Comparison of ENCODE assay signal across 18 cellular contexts in genomic region chrX:53115550-53115874, GRCh38. TPM values are rescaled to one million over a fixed set of nuclear protein-coding genes. Genes with fewer than 3 reads are reported as not detected.
DNase-seq lines count a peak whose midpoint lies in the region; ATAC-seq and TF ChIP-seq lines count a peak whose summit lies in the region.
"Had no signal": no experiment of that assay in that cellular context is flagged by ENCODE, and none has a peak within 500 bp of the region (broad histone marks: within the 10 kb centered on the region; RNA-seq: fewer than 3 reads in every experiment).

No MANE protein-coding gene starts in this region.

- no peak for TF ChIP-seq POLR2A in transverse colon (IDR thresholded peaks at IDR 0.05)

- no peaks in the 10 kb centered on the region for H3K9me3 Mint-ChIP-seq in endothelial cell (ENCODE audit: unreplicated experiment)
- H3K9me3 Mint-ChIP-seq: CD4-positive, CD25-positive, alpha-beta regulatory T cell had no signal

- ATAC-seq in heart right ventricle = peak in 2 of 8 donors; percentile 25 to 61

- H3K9me3 ChIP-seq in heart right ventricle (no peaks in the 10 kb centered on the region), right atrium auricular region (no peaks in the 10 kb centered on the region), osteoblast (ENCODE audit: low read depth, low read length) (no peaks in the 10 kb centered on the region), transverse colon (no peaks in the 10 kb centered on the region)
- H3K9me3 ChIP-seq: upper lobe of left lung had no signal

- WGBS in heart right ventricle, 2 donors = 86 to 95% methylated on average over 2 of the region's 2 CpGs
- 65% methylated on average over 2 of the region's 2 CpGs; no CpG with 5 or more reads in 1 of the 2 donors for WGBS in transverse colon (ENCODE audit: low coverage in 1 of 2), 2 donors

- H3K27me3 ChIP-seq in heart right ventricle (peaks cover 0 to 12% (median 0%) of the 10 kb centered on the region in 7 donors), right atrium auricular region (no peaks in the 10 kb centered on the region), osteoblast (ENCODE audit: insufficient read depth, low read length) (peaks cover 3% of the 10 kb centered on the region), transverse colon (no peaks in the 10 kb centered on the region)
- H3K27me3 ChIP-seq: upper lobe of left lung had no signal

- peaks cover 6% of the 10 kb centered on the region for H3K36me3 Mint-ChIP-seq in endothelial cell (ENCODE audit: low read depth, unreplicated experiment)

- TF ChIP-seq CTCF in heart right ventricle (IDR thresholded peaks at IDR 0.05) (no peak), right atrium auricular region (IDR thresholded peaks at IDR 0.05) (no peak), endothelial cell (IDR thresholded peaks at IDR 0.05; ENCODE audit: unreplicated experiment) (no peak), osteoblast (IDR thresholded peaks at IDR 0.05; ENCODE audit: extremely low read depth, low read depth, low read length) (no peak), transverse colon (IDR thresholded peaks at IDR 0.05) (no peak)

- peak overlapping the region; percentile 64 for H2AFZ ChIP-seq in osteoblast (ENCODE audit: low read length)

- H3K4me3 Mint-ChIP-seq in endothelial cell (ENCODE audit: unreplicated experiment) = peak overlapping the region; percentile 66
- H3K4me3 Mint-ChIP-seq: CD4-positive, CD25-positive, alpha-beta regulatory T cell had no signal

- no peak for DNase-seq in heart right ventricle
- no peak for DNase-seq in right atrium auricular region (ENCODE audit: low spot score)
- DNase-seq in endothelial cell (ENCODE audit: low spot score) = no peak
- DNase-seq in osteoblast (ENCODE audit: insufficient read length, low spot score, missing footprints) = no peak
- DNase-seq in transverse colon = peak; percentile 12
- no peak for DNase-seq in effector CD4-positive, alpha-beta T cell
- no peak for DNase-seq in NCI-H2081 treated with DMSO at 0.1 percent for 48 hours (lab: John Stamatoyannopoulos, UW)
- no peak for DNase-seq in iPS-NIHi11 (ENCODE audit: low spot score)
- DNase-seq: activated naive CD4-positive, alpha-beta T cell; CD4-positive, CD25-positive, alpha-beta regulatory T cell; DMS53; foreskin melanocyte; left ventricle myocardium superior; NCI-H1436; NCI-H748 treated with DMSO at 0.1 percent for 48 hours; posterior cingulate gyrus; SW 1271 had no signal

- in situ Hi-C loops in transverse colon (cut with MboI; ENCODE audit: low pct_ligation_motif_present in 1 of 4, low pct_unique_long_range_greater_than_20kb in 1 of 4, low sequenced_read_pairs in 3 of 4) = no loop called here

- peaks cover 0 to 8% (median 0%) of the 10 kb centered on the region in 9 donors for H3K4me1 ChIP-seq in heart right ventricle
- H3K4me1 ChIP-seq in right atrium auricular region = no peaks in the 10 kb centered on the region
- peaks cover 7% of the 10 kb centered on the region for H3K4me1 ChIP-seq in osteoblast (ENCODE audit: insufficient read depth, low read length)
- H3K4me1 ChIP-seq in transverse colon = peaks cover 0 to 11% (median 7%) of the 10 kb centered on the region in 4 donors
- H3K4me1 ChIP-seq: upper lobe of left lung had no signal

- peak overlapping the region; percentile 77 for H3K4me2 ChIP-seq in osteoblast (ENCODE audit: insufficient read depth, low read length)

- peaks cover 7% of the 10 kb centered on the region for H3K4me1 Mint-ChIP-seq in endothelial cell (ENCODE audit: unreplicated experiment)

- H3K27ac Mint-ChIP-seq in endothelial cell (ENCODE audit: unreplicated experiment) = no peak overlapping the region
- H3K27ac Mint-ChIP-seq: CD4-positive, CD25-positive, alpha-beta regulatory T cell had no signal

- no peaks in the 10 kb centered on the region for H3K27me3 Mint-ChIP-seq in endothelial cell (ENCODE audit: unreplicated experiment)
- H3K27me3 Mint-ChIP-seq: CD4-positive, CD25-positive, alpha-beta regulatory T cell had no signal

- no peak for TF ChIP-seq EP300 in transverse colon (IDR thresholded peaks at IDR 0.05; ENCODE audit: low read depth)

- H3K36me3 ChIP-seq in heart right ventricle = peaks cover 0 to 5% (median 0%) of the 10 kb centered on the region in 9 donors
- H3K36me3 ChIP-seq in right atrium auricular region = no peaks in the 10 kb centered on the region
- H3K36me3 ChIP-seq in osteoblast (ENCODE audit: insufficient read depth, low read length) = no peaks in the 10 kb centered on the region
- no peaks in the 10 kb centered on the region for H3K36me3 ChIP-seq in transverse colon

- no peaks in the 10 kb centered on the region for H4K20me1 ChIP-seq in osteoblast (ENCODE audit: insufficient read depth, low read length)

- H3K4me3 ChIP-seq in heart right ventricle (no peak overlapping the region), right atrium auricular region (no peak overlapping the region), osteoblast (ENCODE audit: insufficient read depth, low read length) (peak overlapping the region; percentile 54), transverse colon (no peak overlapping the region)
- H3K4me3 ChIP-seq: upper lobe of left lung had no signal

- H3K27ac ChIP-seq in heart right ventricle (peak overlapping the region in 6 of 10 donors; percentile 42 to 62 (median 51)), right atrium auricular region (no peak overlapping the region), osteoblast (ENCODE audit: low read depth, low read length) (peak overlapping the region; percentile 87), transverse colon (peak overlapping the region; percentile 55 to 76 (median 64))
- H3K27ac ChIP-seq: upper lobe of left lung had no signal

- H3K79me2 ChIP-seq in osteoblast (ENCODE audit: insufficient read depth, low read length) = peaks cover 10% of the 10 kb centered on the region

- intact Hi-C loops in heart right ventricle (cut with DNase I) = no loop called here
- intact Hi-C loops in transverse colon (cut with DNase I; ENCODE audit: low total_unique reads) = no loop called here

RNA-seq across cellular contexts. Expression of gene KANTR, which starts 21.6 kb away (rescaled TPM):
- total RNA-seq in heart right ventricle = 10 to 100 TPM in 2 of 10 donors, 1 to 10 TPM in 8; 2.7 to 11.5 (median 7.0) TPM
- polyA plus RNA-seq in heart right ventricle = 10 to 100 TPM in 1 of 2 donors, 1 to 10 TPM in 1; 2.1 to 12.6 TPM
- 1 to 10 TPM; 3.3 to 6.0 TPM for total RNA-seq in right atrium auricular region
- 10.5 TPM for total RNA-seq in endothelial cell (ENCODE audit: unreplicated experiment)
- total RNA-seq in osteoblast = 12.3 and 13.3 TPM in 2 replicates
- 100 to 1,000 TPM in 1 of 4 donors, 10 to 100 TPM in 3; 13.4 to 141 (median 17.9) TPM for total RNA-seq in transverse colon

RNA-seq across cellular contexts. Expression of gene TSPYL2, which starts 33.3 kb away (rescaled TPM):
- total RNA-seq in heart right ventricle (10 to 100 TPM; 17.2 to 48.8 (median 25.5) TPM), right atrium auricular region (10 to 100 TPM; 39.9 to 44.0 TPM), endothelial cell (ENCODE audit: unreplicated experiment) (27.9 TPM), osteoblast (13.6 and 15.9 TPM in 2 replicates), transverse colon (10 to 100 TPM; 15.7 to 41.6 (median 23.1) TPM)
- polyA plus RNA-seq in heart right ventricle = 100 to 1,000 TPM in 1 of 2 donors, 10 to 100 TPM in 1; 54.4 to 136 TPM

Comparison
In these comparisons a context has a peak if more than half of its experiments do, and no peak if none do; other contexts are left out.
1. H3K27ac ChIP-seq: peak in heart right ventricle (6 of 10), osteoblast (single experiment) and transverse colon (4 of 4); none in right atrium auricular region (0 of 2).